In the genomic region with DNA sequence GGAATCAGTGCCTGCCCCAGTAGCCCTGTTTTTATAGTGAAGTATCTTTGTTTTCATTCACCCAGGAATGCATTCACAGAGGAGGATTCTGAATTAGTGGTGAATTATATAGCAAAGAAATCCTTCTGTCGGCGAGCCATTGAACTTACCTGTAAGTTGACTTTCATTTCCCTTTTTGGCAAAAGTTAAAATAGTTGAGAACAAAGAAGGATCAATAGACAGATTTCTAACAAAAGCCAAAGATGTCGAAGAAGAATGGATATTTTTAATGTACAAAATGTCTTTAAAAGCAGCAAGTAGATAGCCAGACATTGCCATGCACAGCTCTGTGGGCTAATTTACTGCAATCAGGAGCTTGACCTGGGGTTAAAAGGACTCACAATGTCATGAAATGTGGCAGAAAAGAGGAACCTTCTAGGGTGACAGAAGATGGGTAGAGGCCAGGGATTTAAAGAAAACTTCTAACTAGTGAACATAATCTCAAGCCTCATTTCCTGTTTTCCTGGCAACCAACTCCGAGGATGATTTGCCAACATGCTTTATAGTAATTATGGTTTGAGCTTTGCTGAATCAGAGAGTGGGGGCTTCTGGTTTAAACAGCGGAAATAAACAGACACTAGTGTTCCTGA, we compare ENCODE assay signal across 13 cellular contexts. TPM values are rescaled to one million over a fixed set of nuclear protein-coding genes. Genes with fewer than 3 reads are reported as not detected.
A peak's percentile ranks its signal among the peaks of the same experiment; 100 is the strongest.
DNase-seq lines count a peak whose midpoint lies in the region; ATAC-seq and TF ChIP-seq lines count a peak whose summit lies in the region.
"Had no signal": no experiment of that assay in that cellular context is flagged by ENCODE, and none has a peak within 500 bp of the region (broad histone marks: within the 10 kb centered on the region; RNA-seq: fewer than 3 reads in every experiment).

No MANE protein-coding gene starts in this region.

- H3K27ac Mint-ChIP-seq in stimulated activated naive B cell treated with anti-CD40 and anti-IgM and Interleukin-4, amounts not matched to agents 10 μg/mL and 1 μg/mL and 100 μg/mL, for 72 hours, result no peak overlapping the region
- H3K27ac Mint-ChIP-seq: activated naive CD8-positive, alpha-beta T cell had no signal

- no peaks in the 10 kb centered on the region for H3K36me3 ChIP-seq in SK-N-SH (replicated peaks in 1 of 2; ENCODE audit: control insufficient read depth in 1 of 2, insufficient read depth in 2 of 2, low read length in 1 of 2)
- no peaks in the 10 kb centered on the region for H3K36me3 ChIP-seq in BE2C
- H3K36me3 ChIP-seq: ovary, transverse colon had no signal

- H3K27ac ChIP-seq in SK-N-SH (ENCODE audit: low read depth in 2 of 2, low read length in 1 of 2), result no peak overlapping the region
- H3K27ac ChIP-seq: ovary, PC-9 had no signal

- no peaks in the 10 kb centered on the region for H3K27me3 Mint-ChIP-seq in stimulated activated naive B cell treated with anti-CD40 and anti-IgM and Interleukin-4, amounts not matched to agents 10 μg/mL and 1 μg/mL and 100 μg/mL, for 72 hours
- H3K27me3 Mint-ChIP-seq: activated naive CD8-positive, alpha-beta T cell had no signal

- peaks cover 26% of the 10 kb centered on the region in 2 donors for H3K4me1 Mint-ChIP-seq in stimulated activated naive B cell treated with anti-CD40 and anti-IgM and Interleukin-4, amounts not matched to agents 10 μg/mL and 1 μg/mL and 100 μg/mL, for 72 hours

- POLR2A ChIA-PET in SK-N-SH (lab: Yijun Ruan, JAX), result no interaction called here

- H3K36me3 Mint-ChIP-seq in stimulated activated naive B cell treated with anti-CD40 and anti-IgM and Interleukin-4, amounts not matched to agents 10 μg/mL and 1 μg/mL and 100 μg/mL, for 72 hours, result no peaks in the 10 kb centered on the region
- H3K36me3 Mint-ChIP-seq: activated naive CD8-positive, alpha-beta T cell had no signal

- H3K4me3 ChIP-seq in SK-N-SH (ENCODE audit: low read depth in 2 of 2, low read length in 1 of 2), result no peak overlapping the region
- no peak overlapping the region for H3K4me3 ChIP-seq in BE2C (ENCODE audit: low read depth, low read length)
- H3K4me3 ChIP-seq: ovary, PC-9, transverse colon had no signal

- no peak overlapping the region for H3K9ac ChIP-seq in SK-N-SH

- intact Hi-C loops in posterior cingulate gyrus (cut with DNase I), result loop anchor here (2.0 kb wide), 1 partner anchor 24 kb away; no protein-coding TSS in a partner anchor

- no peak for DNase-seq in SK-N-SH
- DNase-seq in NOMO-1 treated with DMSO at 0.1 percent for 48 hours (lab: John Stamatoyannopoulos, UW; ENCODE audit: unreplicated experiment), result peak; percentile 99
- peak; percentile 8 for DNase-seq in fibroblast of gingiva (ENCODE audit: low read depth)
- no peak for DNase-seq in stimulated activated naive B cell treated with anti-CD40 and anti-IgM and Interleukin-4, amounts not matched to agents 10 μg/mL and 1 μg/mL and 100 μg/mL, for 72 hours
- no peak for DNase-seq in stimulated activated naive CD4-positive, alpha-beta T cell treated with Interleukin-2 at 50 U/mL for 16 hours (lab: John Stamatoyannopoulos, UW)
- DNase-seq in BE2C, result no peak
- no peak for DNase-seq in posterior cingulate gyrus
- DNase-seq: activated CD4-positive, CD25-positive, alpha-beta regulatory T cell treated with anti-CD3 and anti-CD28 coated beads, Interleukin-2, amount 50 U/mL, for 72 hours; ovary; transverse colon had no signal

- no peaks in the 10 kb centered on the region for H3F3A ChIP-seq in SK-N-SH (replicated peaks; ENCODE audit: insufficient read depth)

- TF ChIP-seq RAD21 in SK-N-SH (IDR thresholded peaks at IDR 0.05; ENCODE audit: low read length), result no peak

- H3K4me1 ChIP-seq in SK-N-SH (ENCODE audit: control insufficient read depth in 1 of 2, insufficient read depth in 2 of 2, low read depth in 1 of 2, low read length in 1 of 2), result no peaks in the 10 kb centered on the region
- H3K4me1 ChIP-seq in BE2C, result no peaks in the 10 kb centered on the region

- 82% methylated on average over 5 of the region's 5 CpGs for WGBS in SK-N-SH (ENCODE audit: low lambda C conversion rate)

- H2AFZ ChIP-seq in SK-N-SH (ENCODE audit: low read depth), result no peak overlapping the region
- H2AFZ ChIP-seq: PC-9 had no signal

- no peaks in the 10 kb centered on the region for H3K9me2 ChIP-seq in SK-N-SH

- H3K27me3 ChIP-seq in SK-N-SH (ENCODE audit: insufficient read depth), result no peaks in the 10 kb centered on the region
- no peaks in the 10 kb centered on the region for H3K27me3 ChIP-seq in BE2C
- H3K27me3 ChIP-seq: transverse colon had no signal

- H3K79me2 ChIP-seq in SK-N-SH (ENCODE audit: insufficient read depth), result no peaks in the 10 kb centered on the region

- H3K9me3 ChIP-seq in SK-N-SH, result no peaks in the 10 kb centered on the region
- no peaks in the 10 kb centered on the region for H3K9me3 ChIP-seq in BE2C
- H3K9me3 ChIP-seq: ovary, transverse colon had no signal

- TF ChIP-seq EP300 in SK-N-SH (IDR thresholded peaks at IDR 0.05; ENCODE audit: borderline replicate concordance in 1 of 2, low read depth in 1 of 2, low read length in 1 of 2), result no peak

- H3K4me3 Mint-ChIP-seq in stimulated activated naive B cell treated with anti-CD40 and anti-IgM and Interleukin-4, amounts not matched to agents 10 μg/mL and 1 μg/mL and 100 μg/mL, for 72 hours, result no peak overlapping the region
- H3K4me3 Mint-ChIP-seq: activated naive CD8-positive, alpha-beta T cell had no signal

- TF ChIP-seq CTCF in SK-N-SH (IDR thresholded peaks at IDR 0.05) (no peak), BE2C (IDR thresholded peaks at IDR 0.05; ENCODE audit: low read depth, low read length) (no peak)

- no peaks in the 10 kb centered on the region for H4K20me1 ChIP-seq in SK-N-SH (ENCODE audit: insufficient read depth)

- CTCF ChIA-PET in SK-N-SH (lab: Yijun Ruan, JAX), result interaction anchor here (0.6 kb wide), 1 partner anchor 111 kb away, joined by 3 read pairs; no protein-coding TSS in a partner anchor

- no peaks in the 10 kb centered on the region for H3K9me3 Mint-ChIP-seq in stimulated activated naive B cell treated with anti-CD40 and anti-IgM and Interleukin-4, amounts not matched to agents 10 μg/mL and 1 μg/mL and 100 μg/mL, for 72 hours

- 0 out of 2 replicates have a peak overlapping the region, but pooled peaks have one; percentile 8 for H3K4me2 ChIP-seq in SK-N-SH
- H3K4me2 ChIP-seq: PC-9 had no signal

- ATAC-seq in SK-N-SH treated with all-trans-retinoic acid at 6 μM for 48 hours, result no peak
- peak; percentile 71 to 73 for ATAC-seq in stimulated activated naive B cell treated with anti-CD40 and anti-IgM and Interleukin-4, amounts not matched to agents 10 μg/mL and 1 μg/mL and 100 μg/mL, for 72 hours (replicated peaks)

TF ChIP-seq in SK-N-SH, 30 proteins besides CTCF, POLR2A, EP300 and RAD21 (continues in another document):
- TF ChIP-seq, protein P1, sequence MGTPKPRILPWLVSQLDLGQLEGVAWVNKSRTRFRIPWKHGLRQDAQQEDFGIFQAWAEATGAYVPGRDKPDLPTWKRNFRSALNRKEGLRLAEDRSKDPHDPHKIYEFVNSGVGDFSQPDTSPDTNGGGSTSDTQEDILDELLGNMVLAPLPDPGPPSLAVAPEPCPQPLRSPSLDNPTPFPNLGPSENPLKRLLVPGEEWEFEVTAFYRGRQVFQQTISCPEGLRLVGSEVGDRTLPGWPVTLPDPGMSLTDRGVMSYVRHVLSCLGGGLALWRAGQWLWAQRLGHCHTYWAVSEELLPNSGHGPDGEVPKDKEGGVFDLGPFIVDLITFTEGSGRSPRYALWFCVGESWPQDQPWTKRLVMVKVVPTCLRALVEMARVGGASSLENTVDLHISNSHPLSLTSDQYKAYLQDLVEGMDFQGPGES (IDR thresholded peaks at IDR 0.05; ENCODE audit: low read depth, low read length), result no peak
- TF ChIP-seq FOXM1 (IDR thresholded peaks at IDR 0.05; ENCODE audit: low read depth), result no peak
- TF ChIP-seq, protein P2, sequence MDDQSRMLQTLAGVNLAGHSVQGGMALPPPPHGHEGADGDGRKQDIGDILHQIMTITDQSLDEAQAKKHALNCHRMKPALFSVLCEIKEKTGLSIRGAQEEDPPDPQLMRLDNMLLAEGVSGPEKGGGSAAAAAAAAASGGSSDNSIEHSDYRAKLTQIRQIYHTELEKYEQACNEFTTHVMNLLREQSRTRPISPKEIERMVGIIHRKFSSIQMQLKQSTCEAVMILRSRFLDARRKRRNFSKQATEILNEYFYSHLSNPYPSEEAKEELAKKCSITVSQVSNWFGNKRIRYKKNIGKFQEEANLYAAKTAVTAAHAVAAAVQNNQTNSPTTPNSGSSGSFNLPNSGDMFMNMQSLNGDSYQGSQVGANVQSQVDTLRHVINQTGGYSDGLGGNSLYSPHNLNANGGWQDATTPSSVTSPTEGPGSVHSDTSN (IDR thresholded peaks at IDR 0.05), result no peak
- no peak for TF ChIP-seq RXRA (IDR thresholded peaks at IDR 0.05; ENCODE audit: borderline replicate concordance, low read depth)
- TF ChIP-seq SMC3 (IDR thresholded peaks at IDR 0.05; ENCODE audit: low read depth, low read length), result no peak

TF ChIP-seq in SK-N-SH treated with all-trans-retinoic acid at 6 μM for 48 hours, 23 proteins besides CTCF, POLR2A, EP300 and RAD21:
- TF ChIP-seq ISL1 (CRISPR knock-in tag; IDR thresholded peaks at IDR 0.05) (no peak), BACH2 (CRISPR knock-in tag; IDR thresholded peaks at IDR 0.05; ENCODE audit: borderline replicate concordance) (no peak)

RNA-seq across cellular contexts. Expression of a gene that starts 53.8 kb away (rescaled TPM):
- 7.9 and 11.3 TPM in 2 replicates for polyA plus RNA-seq in SK-N-SH (2012; rRNA removed)
- polyA plus RNA-seq in SK-N-SH (2012; cell fraction: cytosol; rRNA removed), result 11.0 and 13.0 TPM in 2 replicates
- polyA plus RNA-seq in SK-N-SH (2012; cell fraction: nucleus; rRNA removed), result 10.1 and 20.5 TPM in 2 replicates
- polyA plus RNA-seq in BE2C (2012; ENCODE audit: insufficient read depth, insufficient read length, low read depth), result 0.77 TPM

Comparison
In these comparisons a context has a peak if more than half of its experiments do, and no peak if none do; other contexts are left out.
1. DNase-seq: peak in NOMO-1 treated with DMSO at 0.1 percent for 48 hours (single experiment) and fibroblast of gingiva (single experiment); none in SK-N-SH (single experiment), stimulated activated naive B cell treated with anti-CD40 and anti-IgM and Interleukin-4, amounts not matched to agents 10 μg/mL and 1 μg/mL and 100 μg/mL, for 72 hours (single experiment), stimulated activated naive CD4-positive, alpha-beta T cell treated with Interleukin-2 at 50 U/mL for 16 hours (single experiment), BE2C (single experiment) and posterior cingulate gyrus (0 of 10).